1 cellular context compared by ENCODE assay signal in the genomic region with DNA sequence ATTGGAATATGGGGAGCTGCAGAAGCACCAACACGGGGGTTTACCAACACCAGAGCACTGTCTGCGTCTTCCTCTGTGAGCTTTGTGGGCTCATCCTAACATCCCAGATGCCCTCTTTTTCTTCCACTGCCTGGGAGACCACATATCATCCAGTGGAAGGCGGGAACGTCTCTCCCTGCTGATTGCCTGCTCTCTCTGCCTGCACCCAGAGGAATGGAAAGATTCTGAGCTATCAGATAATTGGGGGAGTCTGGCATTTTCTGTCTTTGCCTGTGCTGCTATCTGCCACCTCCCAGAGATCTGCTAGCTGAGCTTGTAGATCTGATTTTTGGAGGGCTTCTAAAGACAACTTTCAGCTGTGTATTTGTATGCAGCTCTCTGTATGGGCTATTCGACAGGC.
TF ChIP-seq lines count a peak whose summit lies in the region.

No MANE protein-coding gene starts in this region.

TF ChIP-seq in H1, 55 proteins besides CTCF, POLR2A, EP300 and RAD21:
- TF ChIP-seq SP4 (IDR thresholded peaks at IDR 0.05; ENCODE audit: low read length): no peak
- TF ChIP-seq TEAD4 (IDR thresholded peaks at IDR 0.05; ENCODE audit: low read depth, low read length): no peak
- no peak for TF ChIP-seq TCF12 (IDR thresholded peaks at IDR 0.05; ENCODE audit: low read depth, low read length)
- TF ChIP-seq KDM5A (IDR thresholded peaks at IDR 0.05; ENCODE audit: low read length): no peak
- TF ChIP-seq YY1 (IDR thresholded peaks at IDR 0.05; ENCODE audit: low read depth, low read length): no peak
- no peak for TF ChIP-seq GTF2F1 (IDR thresholded peaks at IDR 0.05; ENCODE audit: borderline replicate concordance, low read depth, low read length)
- TF ChIP-seq JUN (IDR thresholded peaks at IDR 0.05; ENCODE audit: low read depth, low read length): no peak
- TF ChIP-seq KDM1A (IDR thresholded peaks at IDR 0.05; ENCODE audit: borderline replicate concordance, low read length): no peak
- no peak for TF ChIP-seq TAF7 (optimal IDR thresholded peaks at IDR 0.05; ENCODE audit: borderline replicate concordance, low read depth, low read length)
- no peak for TF ChIP-seq CEBPB (IDR thresholded peaks at IDR 0.05; ENCODE audit: low read depth, low read length)
- TF ChIP-seq HDAC6 (IDR thresholded peaks at IDR 0.05; ENCODE audit: low read depth, low read length): no peak
- no peak for TF ChIP-seq HDAC2 (IDR thresholded peaks at IDR 0.05; ENCODE audit: borderline replicate concordance in 1 of 2, low read depth in 2 of 2, low read length in 2 of 2)
- no peak for TF ChIP-seq SUZ12 (IDR thresholded peaks at IDR 0.05; ENCODE audit: low read length)
- TF ChIP-seq SP1 (IDR thresholded peaks at IDR 0.05; ENCODE audit: low read depth, low read length): no peak
- TF ChIP-seq, protein P1, sequence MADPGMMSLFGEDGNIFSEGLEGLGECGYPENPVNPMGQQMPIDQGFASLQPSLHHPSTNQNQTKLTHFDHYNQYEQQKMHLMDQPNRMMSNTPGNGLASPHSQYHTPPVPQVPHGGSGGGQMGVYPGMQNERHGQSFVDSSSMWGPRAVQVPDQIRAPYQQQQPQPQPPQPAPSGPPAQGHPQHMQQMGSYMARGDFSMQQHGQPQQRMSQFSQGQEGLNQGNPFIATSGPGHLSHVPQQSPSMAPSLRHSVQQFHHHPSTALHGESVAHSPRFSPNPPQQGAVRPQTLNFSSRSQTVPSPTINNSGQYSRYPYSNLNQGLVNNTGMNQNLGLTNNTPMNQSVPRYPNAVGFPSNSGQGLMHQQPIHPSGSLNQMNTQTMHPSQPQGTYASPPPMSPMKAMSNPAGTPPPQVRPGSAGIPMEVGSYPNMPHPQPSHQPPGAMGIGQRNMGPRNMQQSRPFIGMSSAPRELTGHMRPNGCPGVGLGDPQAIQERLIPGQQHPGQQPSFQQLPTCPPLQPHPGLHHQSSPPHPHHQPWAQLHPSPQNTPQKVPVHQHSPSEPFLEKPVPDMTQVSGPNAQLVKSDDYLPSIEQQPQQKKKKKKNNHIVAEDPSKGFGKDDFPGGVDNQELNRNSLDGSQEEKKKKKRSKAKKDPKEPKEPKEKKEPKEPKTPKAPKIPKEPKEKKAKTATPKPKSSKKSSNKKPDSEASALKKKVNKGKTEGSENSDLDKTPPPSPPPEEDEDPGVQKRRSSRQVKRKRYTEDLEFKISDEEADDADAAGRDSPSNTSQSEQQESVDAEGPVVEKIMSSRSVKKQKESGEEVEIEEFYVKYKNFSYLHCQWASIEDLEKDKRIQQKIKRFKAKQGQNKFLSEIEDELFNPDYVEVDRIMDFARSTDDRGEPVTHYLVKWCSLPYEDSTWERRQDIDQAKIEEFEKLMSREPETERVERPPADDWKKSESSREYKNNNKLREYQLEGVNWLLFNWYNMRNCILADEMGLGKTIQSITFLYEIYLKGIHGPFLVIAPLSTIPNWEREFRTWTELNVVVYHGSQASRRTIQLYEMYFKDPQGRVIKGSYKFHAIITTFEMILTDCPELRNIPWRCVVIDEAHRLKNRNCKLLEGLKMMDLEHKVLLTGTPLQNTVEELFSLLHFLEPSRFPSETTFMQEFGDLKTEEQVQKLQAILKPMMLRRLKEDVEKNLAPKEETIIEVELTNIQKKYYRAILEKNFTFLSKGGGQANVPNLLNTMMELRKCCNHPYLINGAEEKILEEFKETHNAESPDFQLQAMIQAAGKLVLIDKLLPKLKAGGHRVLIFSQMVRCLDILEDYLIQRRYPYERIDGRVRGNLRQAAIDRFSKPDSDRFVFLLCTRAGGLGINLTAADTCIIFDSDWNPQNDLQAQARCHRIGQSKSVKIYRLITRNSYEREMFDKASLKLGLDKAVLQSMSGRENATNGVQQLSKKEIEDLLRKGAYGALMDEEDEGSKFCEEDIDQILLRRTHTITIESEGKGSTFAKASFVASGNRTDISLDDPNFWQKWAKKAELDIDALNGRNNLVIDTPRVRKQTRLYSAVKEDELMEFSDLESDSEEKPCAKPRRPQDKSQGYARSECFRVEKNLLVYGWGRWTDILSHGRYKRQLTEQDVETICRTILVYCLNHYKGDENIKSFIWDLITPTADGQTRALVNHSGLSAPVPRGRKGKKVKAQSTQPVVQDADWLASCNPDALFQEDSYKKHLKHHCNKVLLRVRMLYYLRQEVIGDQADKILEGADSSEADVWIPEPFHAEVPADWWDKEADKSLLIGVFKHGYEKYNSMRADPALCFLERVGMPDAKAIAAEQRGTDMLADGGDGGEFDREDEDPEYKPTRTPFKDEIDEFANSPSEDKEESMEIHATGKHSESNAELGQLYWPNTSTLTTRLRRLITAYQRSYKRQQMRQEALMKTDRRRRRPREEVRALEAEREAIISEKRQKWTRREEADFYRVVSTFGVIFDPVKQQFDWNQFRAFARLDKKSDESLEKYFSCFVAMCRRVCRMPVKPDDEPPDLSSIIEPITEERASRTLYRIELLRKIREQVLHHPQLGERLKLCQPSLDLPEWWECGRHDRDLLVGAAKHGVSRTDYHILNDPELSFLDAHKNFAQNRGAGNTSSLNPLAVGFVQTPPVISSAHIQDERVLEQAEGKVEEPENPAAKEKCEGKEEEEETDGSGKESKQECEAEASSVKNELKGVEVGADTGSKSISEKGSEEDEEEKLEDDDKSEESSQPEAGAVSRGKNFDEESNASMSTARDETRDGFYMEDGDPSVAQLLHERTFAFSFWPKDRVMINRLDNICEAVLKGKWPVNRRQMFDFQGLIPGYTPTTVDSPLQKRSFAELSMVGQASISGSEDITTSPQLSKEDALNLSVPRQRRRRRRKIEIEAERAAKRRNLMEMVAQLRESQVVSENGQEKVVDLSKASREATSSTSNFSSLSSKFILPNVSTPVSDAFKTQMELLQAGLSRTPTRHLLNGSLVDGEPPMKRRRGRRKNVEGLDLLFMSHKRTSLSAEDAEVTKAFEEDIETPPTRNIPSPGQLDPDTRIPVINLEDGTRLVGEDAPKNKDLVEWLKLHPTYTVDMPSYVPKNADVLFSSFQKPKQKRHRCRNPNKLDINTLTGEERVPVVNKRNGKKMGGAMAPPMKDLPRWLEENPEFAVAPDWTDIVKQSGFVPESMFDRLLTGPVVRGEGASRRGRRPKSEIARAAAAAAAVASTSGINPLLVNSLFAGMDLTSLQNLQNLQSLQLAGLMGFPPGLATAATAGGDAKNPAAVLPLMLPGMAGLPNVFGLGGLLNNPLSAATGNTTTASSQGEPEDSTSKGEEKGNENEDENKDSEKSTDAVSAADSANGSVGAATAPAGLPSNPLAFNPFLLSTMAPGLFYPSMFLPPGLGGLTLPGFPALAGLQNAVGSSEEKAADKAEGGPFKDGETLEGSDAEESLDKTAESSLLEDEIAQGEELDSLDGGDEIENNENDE (IDR thresholded peaks at IDR 0.05; ENCODE audit: insufficient replicate concordance, low read length): no peak
- no peak for TF ChIP-seq SAP30 (IDR thresholded peaks at IDR 0.05; ENCODE audit: insufficient read depth, insufficient replicate concordance, low read length)
- TF ChIP-seq BRCA1 (IDR thresholded peaks at IDR 0.05; ENCODE audit: low read depth, low read length): no peak
- no peak for TF ChIP-seq RNF2 (IDR thresholded peaks at IDR 0.05; ENCODE audit: borderline replicate concordance, low read depth, low read length, missing control alignments, poor library complexity, severe bottlenecking)
